16 cellular contexts compared by ENCODE assay signal in the genomic region with DNA sequence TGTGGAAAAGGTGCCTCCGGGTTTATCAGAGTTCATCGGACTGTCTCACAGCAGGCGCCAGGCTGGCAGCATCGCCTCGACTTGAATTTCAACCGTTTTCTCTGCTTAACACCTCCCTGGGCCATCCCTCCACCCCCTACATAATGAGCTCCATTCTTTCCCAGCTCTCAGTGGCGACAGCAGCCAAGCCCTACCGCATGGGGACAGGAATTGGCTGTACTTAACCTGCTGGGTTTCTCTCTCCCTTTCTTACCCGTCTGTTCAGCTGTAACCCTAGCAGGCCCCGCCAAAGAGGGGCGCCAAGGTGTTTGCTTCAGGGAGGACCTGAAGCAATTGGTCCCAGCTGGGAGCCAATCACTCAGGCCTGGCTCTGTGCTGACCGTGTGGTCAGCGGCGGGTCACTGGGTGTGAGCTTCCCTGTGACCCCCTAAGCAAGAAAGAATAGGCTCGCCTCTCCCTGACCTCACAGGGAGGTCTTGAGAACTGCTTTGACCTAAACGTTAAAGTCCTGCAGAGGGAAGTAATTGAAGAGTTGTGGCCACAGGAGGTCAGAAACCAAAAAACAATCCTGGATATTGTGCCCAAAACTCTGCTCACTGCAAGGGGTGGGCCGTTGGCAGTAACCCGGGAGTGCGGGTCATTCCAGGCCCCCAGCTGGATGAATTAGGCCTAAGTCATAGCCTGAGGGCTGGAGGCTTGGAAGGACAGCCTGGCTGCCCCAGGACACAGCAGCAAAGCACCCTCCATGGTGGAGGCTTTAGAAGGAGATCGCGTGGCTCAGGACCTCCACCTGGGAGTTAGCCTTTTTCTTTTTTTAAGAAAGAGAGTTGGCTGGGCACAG.
DNase-seq lines count a peak whose midpoint lies in the region; ATAC-seq, FAIRE-seq and TF ChIP-seq lines count a peak whose summit lies in the region.
"Had no signal": no experiment of that assay in that cellular context is flagged by ENCODE, and none has a peak within 500 bp of the region (broad histone marks: within the 10 kb centered on the region; RNA-seq: fewer than 3 reads in every experiment).

No MANE protein-coding gene starts in this region.

- WGBS in right cardiac atrium: 38% methylated on average over 21 of the region's 21 CpGs

- BruUV-seq in OCI-LY7 (replicated peaks; lab: Mats Ljungman, UMichigan): no TSS peak

- no peaks in the 10 kb centered on the region for H3K9me3 ChIP-seq in HEK293 (ENCODE audit: control insufficient read depth, insufficient read depth, low read depth, low read length)
- H3K9me3 ChIP-seq in right cardiac atrium (ENCODE audit: control insufficient read depth, low read length): no peaks in the 10 kb centered on the region
- no peaks in the 10 kb centered on the region for H3K9me3 ChIP-seq in OCI-LY7 (ENCODE audit: low read length)
- no peaks in the 10 kb centered on the region for H3K9me3 ChIP-seq in Peyer's patch
- H3K9me3 ChIP-seq: thyroid gland had no signal

- H3K9me2 ChIP-seq in OCI-LY7 (ENCODE audit: insufficient read depth, low read length): no peaks in the 10 kb centered on the region

- DNase-seq in caudate nucleus (lab: John Stamatoyannopoulos, UW): peak in 11 of 61 donors; percentile 15 to 55 (median 21)
- DNase-seq in right cardiac atrium: peak; percentile 37 to 81 (median 73)
- DNase-seq in OCI-LY7 (ENCODE audit: low spot score): no peak
- no peak for DNase-seq in Peyer's patch
- DNase-seq in D721Med (ENCODE audit: insufficient read length, low spot score): no peak
- DNase-seq: activated CD4-positive, CD25-positive, alpha-beta regulatory T cell treated with anti-CD3 and anti-CD28 coated beads, Interleukin-2, amount 50 U/mL, for 72 hours; foreskin keratinocyte; mammary epithelial cell; SHP77; stimulated activated CD4-positive, alpha-beta T cell treated with anti-CD3 and anti-CD28 coated beads, Interleukin-2, amount 100 ng/mL, for 48 hours; thyroid gland had no signal

- no peak overlapping the region for H3K4me3 ChIP-seq in HEK293 (ENCODE audit: low read depth, low read length)
- H3K4me3 ChIP-seq in right cardiac atrium (ENCODE audit: low read length): no peak overlapping the region
- H3K4me3 ChIP-seq in rectal smooth muscle tissue (ENCODE audit: low read length): no peak overlapping the region
- no peak overlapping the region for H3K4me3 ChIP-seq in OCI-LY7 (ENCODE audit: low read depth, low read length, poor library complexity, severe bottlenecking)
- no peak overlapping the region for H3K4me3 ChIP-seq in Peyer's patch
- H3K4me3 ChIP-seq: thyroid gland had no signal

- H3K27me3 ChIP-seq in right cardiac atrium (ENCODE audit: control insufficient read depth, insufficient read depth) (no peaks in the 10 kb centered on the region), rectal smooth muscle tissue (ENCODE audit: control insufficient read depth, insufficient read depth, low read length) (no peaks in the 10 kb centered on the region), Peyer's patch (no peaks in the 10 kb centered on the region)
- H3K27me3 ChIP-seq: foreskin keratinocyte, thyroid gland had no signal

- H3K27ac ChIP-seq in HEK293 (ENCODE audit: extremely low read depth, low read depth, low read length) (no peak overlapping the region), caudate nucleus (ENCODE audit: low read depth, low read length) (peak overlapping the region; percentile 46), right cardiac atrium (ENCODE audit: low read length) (peak overlapping the region; percentile 51), rectal smooth muscle tissue (ENCODE audit: low read depth, low read length) (peak overlapping the region; percentile 78), OCI-LY7 (ENCODE audit: low read depth, low read length, poor library complexity, severe bottlenecking) (no peak overlapping the region), Peyer's patch (no peak overlapping the region)
- H3K27ac ChIP-seq: foreskin keratinocyte, thyroid gland had no signal

- no peaks in the 10 kb centered on the region for H3K79me2 ChIP-seq in OCI-LY7 (ENCODE audit: insufficient read depth, low read depth, low read length)

- no peak overlapping the region for H3K9ac ChIP-seq in rectal smooth muscle tissue (ENCODE audit: low read length)

- H3K4me1 ChIP-seq in HEK293 (ENCODE audit: control insufficient read depth, insufficient read depth, low read length) (no peaks in the 10 kb centered on the region), right cardiac atrium (ENCODE audit: control insufficient read depth, insufficient read depth, low read length) (peaks cover 5% of the 10 kb centered on the region), rectal smooth muscle tissue (ENCODE audit: control insufficient read depth, insufficient read depth, low read length) (peaks cover 38% of the 10 kb centered on the region), OCI-LY7 (ENCODE audit: insufficient read depth, low read length, poor library complexity, severe bottlenecking) (no peaks in the 10 kb centered on the region), Peyer's patch (no peaks in the 10 kb centered on the region)
- H3K4me1 ChIP-seq: foreskin keratinocyte, thyroid gland had no signal

- no peak for TF ChIP-seq CTCF in HEK293 (tag by site-specific recombination; IDR thresholded peaks at IDR 0.05)
- TF ChIP-seq CTCF in OCI-LY7 (conservative IDR thresholded peaks at IDR 0.05; ENCODE audit: low read length): no peak
- TF ChIP-seq CTCF in Peyer's patch (IDR thresholded peaks at IDR 0.05): no peak
- TF ChIP-seq CTCF in D721Med (IDR thresholded peaks at IDR 0.05; ENCODE audit: insufficient read depth, missing control alignments): no peak

- FAIRE-seq in D721Med (lab: Jason Lieb, UNC): no peak
- FAIRE-seq: HTR-8/SVneo had no signal

- no peaks in the 10 kb centered on the region for H4K20me1 ChIP-seq in OCI-LY7 (ENCODE audit: insufficient read depth, low read length)

- H3K36me3 ChIP-seq in HEK293 (ENCODE audit: control insufficient read depth in 2 of 2, insufficient read depth in 1 of 2, low read length in 2 of 2): no peaks in the 10 kb centered on the region
- H3K36me3 ChIP-seq in rectal smooth muscle tissue (ENCODE audit: control insufficient read depth, insufficient read depth, low read length): no peaks in the 10 kb centered on the region
- H3K36me3 ChIP-seq in OCI-LY7 (ENCODE audit: insufficient read depth, low read length): no peaks in the 10 kb centered on the region
- H3K36me3 ChIP-seq in Peyer's patch: no peaks in the 10 kb centered on the region
- H3K36me3 ChIP-seq: thyroid gland had no signal

- CTCF ChIA-PET in HEK293 (lab: Yijun Ruan, JAX): no interaction called here
- CTCF ChIA-PET in OCI-LY7 (lab: Charles Lee; ENCODE audit: unreplicated experiment): no interaction called here

- intact Hi-C loops in right cardiac atrium (cut with DNase I): no loop called here
- intact Hi-C loops in OCI-LY7 (cut with micrococcal nuclease; ENCODE audit: unreplicated experiment): no loop called here

- H2AFZ ChIP-seq in OCI-LY7 (ENCODE audit: low read length): no peak overlapping the region

- no peak for TF ChIP-seq POLR2A in Peyer's patch (IDR thresholded peaks at IDR 0.05)

- ATAC-seq in right cardiac atrium (peak; percentile 68 to 81), HG03108 (IDR thresholded peaks at IDR 0.05; ENCODE audit: unreplicated experiment) (no peak)
- ATAC-seq: foreskin keratinocyte, HCT116 had no signal

- POLR2A ChIA-PET in HEK293 (lab: Yijun Ruan, JAX): no interaction called here
- POLR2A ChIA-PET in OCI-LY7 (lab: Charles Lee): interaction anchor here (0.6 kb wide), 1 partner anchor 338 kb away, joined by 3 read pairs; no protein-coding TSS in a partner anchor

- no peak overlapping the region for H3K4me2 ChIP-seq in OCI-LY7 (ENCODE audit: low read length)

TF ChIP-seq in HEK293, 187 proteins besides CTCF, POLR2A, EP300 and RAD21:
- TF ChIP-seq ZIC2 (tag by site-specific recombination; IDR thresholded peaks at IDR 0.05): 0 out of 2 replicates have a peak, but pooled peaks have one; percentile 3
- TF ChIP-seq, protein P1, sequence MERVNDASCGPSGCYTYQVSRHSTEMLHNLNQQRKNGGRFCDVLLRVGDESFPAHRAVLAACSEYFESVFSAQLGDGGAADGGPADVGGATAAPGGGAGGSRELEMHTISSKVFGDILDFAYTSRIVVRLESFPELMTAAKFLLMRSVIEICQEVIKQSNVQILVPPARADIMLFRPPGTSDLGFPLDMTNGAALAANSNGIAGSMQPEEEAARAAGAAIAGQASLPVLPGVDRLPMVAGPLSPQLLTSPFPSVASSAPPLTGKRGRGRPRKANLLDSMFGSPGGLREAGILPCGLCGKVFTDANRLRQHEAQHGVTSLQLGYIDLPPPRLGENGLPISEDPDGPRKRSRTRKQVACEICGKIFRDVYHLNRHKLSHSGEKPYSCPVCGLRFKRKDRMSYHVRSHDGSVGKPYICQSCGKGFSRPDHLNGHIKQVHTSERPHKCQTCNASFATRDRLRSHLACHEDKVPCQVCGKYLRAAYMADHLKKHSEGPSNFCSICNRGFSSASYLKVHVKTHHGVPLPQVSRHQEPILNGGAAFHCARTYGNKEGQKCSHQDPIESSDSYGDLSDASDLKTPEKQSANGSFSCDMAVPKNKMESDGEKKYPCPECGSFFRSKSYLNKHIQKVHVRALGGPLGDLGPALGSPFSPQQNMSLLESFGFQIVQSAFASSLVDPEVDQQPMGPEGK (tag by site-specific recombination; IDR thresholded peaks at IDR 0.05): no peak
- TF ChIP-seq, protein P2, sequence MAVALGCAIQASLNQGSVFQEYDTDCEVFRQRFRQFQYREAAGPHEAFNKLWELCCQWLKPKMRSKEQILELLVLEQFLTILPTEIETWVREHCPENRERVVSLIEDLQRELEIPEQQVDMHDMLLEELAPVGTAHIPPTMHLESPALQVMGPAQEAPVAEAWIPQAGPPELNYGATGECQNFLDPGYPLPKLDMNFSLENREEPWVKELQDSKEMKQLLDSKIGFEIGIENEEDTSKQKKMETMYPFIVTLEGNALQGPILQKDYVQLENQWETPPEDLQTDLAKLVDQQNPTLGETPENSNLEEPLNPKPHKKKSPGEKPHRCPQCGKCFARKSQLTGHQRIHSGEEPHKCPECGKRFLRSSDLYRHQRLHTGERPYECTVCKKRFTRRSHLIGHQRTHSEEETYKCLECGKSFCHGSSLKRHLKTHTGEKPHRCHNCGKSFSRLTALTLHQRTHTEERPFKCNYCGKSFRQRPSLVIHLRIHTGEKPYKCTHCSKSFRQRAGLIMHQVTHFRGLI (tag by site-specific recombination; IDR thresholded peaks at IDR 0.05): 0 out of 2 replicates have a peak, but pooled peaks have one; percentile 20

Comparison
In these comparisons a context has a peak if more than half of its experiments do, and no peak if none do; other contexts are left out.
1. H3K27ac ChIP-seq: peak in caudate nucleus (single experiment), right cardiac atrium (single experiment) and rectal smooth muscle tissue (single experiment); none in HEK293 (single experiment), OCI-LY7 (single experiment) and Peyer's patch (0 of 4).
2. DNase-seq: peak in right cardiac atrium (3 of 3); none in OCI-LY7 (single experiment), Peyer's patch (0 of 3) and D721Med (single experiment).